15 cellular contexts compared by ENCODE assay signal in the genomic region with DNA sequence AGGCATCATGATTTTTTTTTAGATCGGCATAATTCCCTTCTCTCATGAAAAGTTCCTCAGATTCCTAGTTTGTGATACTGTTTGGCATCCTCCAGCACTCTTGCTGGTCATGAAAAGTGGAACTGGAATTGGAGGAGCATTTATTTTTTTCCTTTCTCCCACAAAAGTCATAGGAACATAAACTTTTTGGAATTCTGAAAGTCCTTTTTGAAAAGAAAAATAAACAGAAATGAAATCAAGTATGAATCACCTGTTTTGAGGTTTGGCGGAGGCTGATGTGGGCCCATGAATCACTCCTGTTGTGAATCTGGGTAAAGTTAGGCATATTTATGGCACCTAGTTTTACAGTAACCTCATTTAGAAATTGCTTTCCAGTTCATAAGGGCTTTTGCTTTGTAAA.
DNase-seq lines count a peak whose midpoint lies in the region; ATAC-seq and TF ChIP-seq lines count a peak whose summit lies in the region.
"Had no signal": no experiment of that assay in that cellular context is flagged by ENCODE, and none has a peak within 500 bp of the region (broad histone marks: within the 10 kb centered on the region; RNA-seq: fewer than 3 reads in every experiment).

No MANE protein-coding gene starts in this region.

- peaks cover 18% of the 10 kb centered on the region for H3K4me1 ChIP-seq in RWPE2 (ENCODE audit: insufficient read depth, poor library complexity, severe bottlenecking)
- H3K4me1 ChIP-seq in rectal smooth muscle tissue (ENCODE audit: control insufficient read depth, insufficient read depth, low read length) = peaks cover 3% of the 10 kb centered on the region
- H3K4me1 ChIP-seq: psoas muscle had no signal

- H3K4me3 ChIP-seq in RWPE2 (ENCODE audit: severe bottlenecking) (no peak overlapping the region), fibroblast of pulmonary artery (replicated peaks; ENCODE audit: low read depth, low read length) (no peak overlapping the region), rectal smooth muscle tissue (ENCODE audit: low read length) (no peak overlapping the region)
- H3K4me3 ChIP-seq: heart right ventricle, psoas muscle had no signal

- ATAC-seq in RWPE2 (ENCODE audit: low read depth) (peak; percentile 90), HG02938 (IDR thresholded peaks at IDR 0.05; ENCODE audit: unreplicated experiment) (no peak)
- ATAC-seq: psoas muscle had no signal

- H3K9me3 ChIP-seq in RWPE2 (ENCODE audit: severe bottlenecking) = no peaks in the 10 kb centered on the region
- H3K9me3 ChIP-seq: heart right ventricle, psoas muscle had no signal

- H3K27me3 ChIP-seq in RWPE2 (ENCODE audit: insufficient read depth, poor library complexity, severe bottlenecking) = no peaks in the 10 kb centered on the region
- no peaks in the 10 kb centered on the region for H3K27me3 ChIP-seq in rectal smooth muscle tissue (ENCODE audit: control insufficient read depth, insufficient read depth, low read length)
- H3K27me3 ChIP-seq: heart right ventricle had no signal

- H3K27ac ChIP-seq in RWPE2 (ENCODE audit: poor library complexity, severe bottlenecking) (peak overlapping the region; percentile 8), rectal smooth muscle tissue (ENCODE audit: low read depth, low read length) (peak overlapping the region; percentile 62)
- H3K27ac ChIP-seq: psoas muscle had no signal

- TF ChIP-seq CTCF in RWPE2 (IDR thresholded peaks at IDR 0.05; ENCODE audit: poor library complexity, severe bottlenecking) = no peak
- TF ChIP-seq CTCF in fibroblast of pulmonary artery (IDR thresholded peaks at IDR 0.05; ENCODE audit: low read length, missing control alignments) = no peak

- H3K36me3 ChIP-seq in RWPE2 (ENCODE audit: low read depth) (no peaks in the 10 kb centered on the region), rectal smooth muscle tissue (ENCODE audit: control insufficient read depth, insufficient read depth, low read length) (no peaks in the 10 kb centered on the region)
- H3K36me3 ChIP-seq: heart right ventricle had no signal

- H3K9ac ChIP-seq in rectal smooth muscle tissue (ENCODE audit: low read length) = no peak overlapping the region

- DNase-seq in ELR (ENCODE audit: low read depth) (peak; percentile 76), RWPE2 (ENCODE audit: low spot score) (no peak), fibroblast of pulmonary artery (ENCODE audit: low read depth) (peak; percentile 55), HK-2 (ENCODE audit: unreplicated experiment) (no peak), inferior parietal cortex (ENCODE audit: extremely low spot score) (no peak), DMS153 treated with DMSO at 0.1 percent for 48 hours (lab: John Stamatoyannopoulos, UW; ENCODE audit: unreplicated experiment) (no peak)
- DNase-seq: activated CD8-positive, alpha-beta memory T cell treated with anti-CD3 and anti-CD28 coated beads for 24 hours; activated naive CD4-positive, alpha-beta T cell treated with anti-CD3 and anti-CD28 coated beads, Interleukin-2, amount 50 U/mL, for 16 hours; CD8-positive, alpha-beta memory T cell; heart right ventricle; MV-4-11; NCI-H446; psoas muscle had no signal

Comparison
In these comparisons a context has a peak if more than half of its experiments do, and no peak if none do; other contexts are left out.
1. DNase-seq: peak in ELR (single experiment) and fibroblast of pulmonary artery (single experiment); none in RWPE2 (single experiment), HK-2 (single experiment), inferior parietal cortex (single experiment) and DMS153 treated with DMSO at 0.1 percent for 48 hours (single experiment).